In the genomic region with DNA sequence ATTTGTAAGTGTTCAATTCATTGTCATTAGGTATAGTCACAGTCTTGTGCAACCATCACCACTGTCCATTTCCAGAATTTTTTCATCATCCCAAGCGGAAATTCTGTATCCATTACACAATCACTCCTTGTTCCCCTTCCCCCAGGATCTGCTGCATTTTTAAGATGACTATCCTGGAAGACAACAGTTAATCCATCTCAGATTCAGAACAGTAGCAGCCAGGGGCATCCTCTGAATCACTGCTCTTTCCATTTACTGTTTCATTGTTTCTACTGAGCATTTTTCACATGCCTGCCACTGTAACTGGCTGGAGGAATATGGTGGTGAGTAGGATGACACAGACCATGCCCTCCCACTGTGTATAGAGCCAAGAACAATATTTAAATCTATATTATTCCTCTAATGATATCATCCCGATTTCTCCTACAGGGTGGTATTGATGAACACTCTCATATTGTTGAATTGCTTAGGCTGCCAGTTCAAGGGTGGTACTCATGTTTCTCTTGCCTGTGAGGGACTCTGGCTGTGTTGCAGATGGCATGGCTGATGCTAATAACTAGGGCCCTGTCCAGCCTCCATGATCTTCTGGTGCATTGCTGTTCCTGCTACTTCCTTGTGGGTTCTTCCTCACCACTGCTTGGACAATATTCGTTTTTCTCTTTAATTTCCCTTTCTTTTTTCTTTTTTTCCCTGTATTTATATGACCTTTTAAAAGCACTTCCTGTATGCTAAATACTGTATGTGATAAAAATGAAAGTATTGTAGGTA, we compare ENCODE assay signal across 8 cellular contexts. TPM values are rescaled to one million over a fixed set of nuclear protein-coding genes. Genes with fewer than 3 reads are reported as not detected.
DNase-seq lines count a peak whose midpoint lies in the region; ATAC-seq and TF ChIP-seq lines count a peak whose summit lies in the region.

No MANE protein-coding gene starts in this region.

- 75% methylated on average over 3 of the region's 3 CpGs for WGBS in prostate gland

- no peaks in the 10 kb centered on the region for H3K27me3 Mint-ChIP-seq in brain
- no peaks in the 10 kb centered on the region for H3K27me3 Mint-ChIP-seq in memory B cell

- H3K4me3 Mint-ChIP-seq in brain (no peak overlapping the region), memory B cell (no peak overlapping the region)

- H3K27ac Mint-ChIP-seq in brain (peak overlapping the region; percentile 59 to 83 (median 70)), memory B cell (peak overlapping the region; percentile 98)

- H4K20me1 ChIP-seq in BLaER1 treated with 17β-estradiol and CSF1 and Interleukin-3, amounts not matched to agents 10 nM and 100 nM, result peaks cover 0 to 61% (median 0%) of the 10 kb centered on the region in 11 experiments; a peak in 6 of 22 replicates

- no peak for TF ChIP-seq CTCF in brain (conservative IDR thresholded peaks at IDR 0.05)
- TF ChIP-seq CTCF in left ventricle myocardium inferior (IDR thresholded peaks at IDR 0.05; ENCODE audit: borderline replicate concordance), result no peak
- no peak for TF ChIP-seq CTCF in prostate gland (IDR thresholded peaks at IDR 0.05)

- DNase-seq in memory B cell (ENCODE audit: low spot score in 2 of 2) (no peak), HEK293T (ENCODE audit: extremely low spot score) (no peak), left ventricle myocardium inferior (no peak), NCI-H187 (lab: John Stamatoyannopoulos, UW) (no peak), prostate gland (ENCODE audit: low spot score) (no peak)

- peak overlapping the region in 1 of 10 experiments; percentile 24; a peak in 1 of 20 replicates for H3K4me3 ChIP-seq in BLaER1 treated with 17β-estradiol and CSF1 and Interleukin-3, amounts not matched to agents 10 nM and 100 nM
- no peak overlapping the region for H3K4me3 ChIP-seq in HUES6 (ENCODE audit: low read depth, low read length)
- H3K4me3 ChIP-seq in left ventricle myocardium inferior, result no peak overlapping the region
- H3K4me3 ChIP-seq in prostate gland, result no peak overlapping the region

- H3K4me1 ChIP-seq in BLaER1 treated with 17β-estradiol and CSF1 and Interleukin-3, amounts not matched to agents 10 nM and 100 nM, result peaks cover 32 to 59% (median 51%) of the 10 kb centered on the region in 10 experiments
- peaks cover 56% of the 10 kb centered on the region for H3K4me1 ChIP-seq in HUES6 (ENCODE audit: control insufficient read depth, insufficient read depth, low read length)
- peaks cover 59% of the 10 kb centered on the region for H3K4me1 ChIP-seq in left ventricle myocardium inferior
- no peaks in the 10 kb centered on the region for H3K4me1 ChIP-seq in prostate gland (replicated peaks)

- POLR2A ChIA-PET in HEK293T (lab: Yijun Ruan, JAX), result no interaction called here

- intact Hi-C loops in left ventricle myocardium inferior (cut with micrococcal nuclease), result no loop called here
- intact Hi-C loops in prostate gland (cut with DNase I), result no loop called here

- peaks cover 0 to 8% (median 0%) of the 10 kb centered on the region in 11 experiments; a peak in 3 of 22 replicates for H3K36me3 ChIP-seq in BLaER1 treated with 17β-estradiol and CSF1 and Interleukin-3, amounts not matched to agents 10 nM and 100 nM
- H3K36me3 ChIP-seq in HUES6 (ENCODE audit: control insufficient read depth, insufficient read depth, low read length) (no peaks in the 10 kb centered on the region), left ventricle myocardium inferior (no peaks in the 10 kb centered on the region), prostate gland (no peaks in the 10 kb centered on the region)

- no peaks in the 10 kb centered on the region for H3K27me3 ChIP-seq in BLaER1 treated with 17β-estradiol and CSF1 and Interleukin-3, amounts not matched to agents 10 nM and 100 nM
- H3K27me3 ChIP-seq in HUES6 (ENCODE audit: control insufficient read depth, insufficient read depth, low read length), result no peaks in the 10 kb centered on the region
- no peaks in the 10 kb centered on the region for H3K27me3 ChIP-seq in left ventricle myocardium inferior (ENCODE audit: low read depth)
- no peaks in the 10 kb centered on the region for H3K27me3 ChIP-seq in prostate gland (replicated peaks; ENCODE audit: insufficient read depth)

- CTCF ChIA-PET in HEK293T (lab: Yijun Ruan, JAX), result no interaction called here

- H3K4me2 ChIP-seq in BLaER1 treated with 17β-estradiol and CSF1 and Interleukin-3, amounts not matched to agents 10 nM and 100 nM, result peak overlapping the region; percentile 69 to 90 (median 76)

- H3K9me3 Mint-ChIP-seq in brain (peaks cover 0 to 2% (median 0%) of the 10 kb centered on the region in 5 experiments), memory B cell (no peaks in the 10 kb centered on the region)

- no peak for TF ChIP-seq POLR2A in prostate gland (IDR thresholded peaks at IDR 0.05)

- ATAC-seq in memory B cell (ENCODE audit: low read depth), result no peak

- H3K36me3 Mint-ChIP-seq in brain (peaks cover 9% of the 10 kb centered on the region), memory B cell (peaks cover 10% of the 10 kb centered on the region)

- H3K4me1 Mint-ChIP-seq in brain (peaks cover 63% of the 10 kb centered on the region), memory B cell (peaks cover 40% of the 10 kb centered on the region)

- H3K9me3 ChIP-seq in BLaER1 treated with 17β-estradiol and CSF1 and Interleukin-3, amounts not matched to agents 10 nM and 100 nM (replicated peaks in 1 of 11), result peaks cover 0 to 8% (median 3%) of the 10 kb centered on the region in 11 experiments; a peak in 1 of 22 replicates
- H3K9me3 ChIP-seq in HUES6 (ENCODE audit: control insufficient read depth, insufficient read depth, low read depth, low read length), result no peaks in the 10 kb centered on the region
- H3K9me3 ChIP-seq in left ventricle myocardium inferior (replicated peaks), result no peaks in the 10 kb centered on the region
- no peaks in the 10 kb centered on the region for H3K9me3 ChIP-seq in prostate gland

- H3K27ac ChIP-seq in BLaER1 treated with 17β-estradiol and CSF1 and Interleukin-3, amounts not matched to agents 10 nM and 100 nM, result peak overlapping the region; percentile 75 to 96 (median 90); a peak in 21 of 22 replicates
- H3K27ac ChIP-seq in HUES6 (ENCODE audit: low read depth, low read length) (peak overlapping the region; percentile 72; the same call in 1 of the 2 replicates), left ventricle myocardium inferior (replicated peaks) (no peak overlapping the region), prostate gland (no peak overlapping the region)

- H3K9ac ChIP-seq in BLaER1 treated with 17β-estradiol and CSF1 and Interleukin-3, amounts not matched to agents 10 nM and 100 nM, result peak overlapping the region in 6 of 11 experiments; percentile 71 to 77 (median 74); a peak in 11 of 22 replicates
- no peak overlapping the region for H3K9ac ChIP-seq in HUES6 (ENCODE audit: low read length)

TF ChIP-seq in HEK293T, 16 proteins besides CTCF, POLR2A, EP300 and RAD21:
- TF ChIP-seq ARNT (IDR thresholded peaks at IDR 0.05) (no peak), FOXM1 (IDR thresholded peaks at IDR 0.05; ENCODE audit: borderline replicate concordance) (no peak), HDGF (IDR thresholded peaks at IDR 0.05; ENCODE audit: borderline replicate concordance) (no peak)

RNA-seq across cellular contexts. Expression of a gene that starts 59.0 kb away (rescaled TPM):
- polyA plus RNA-seq in brain (ENCODE audit: insufficient read depth, low read depth, low replicate concordance), result 2.8 TPM
- total RNA-seq in left ventricle myocardium inferior (4.5 TPM), prostate gland (10 to 100 TPM in 1 of 2 donors, 1 to 10 TPM in 1; 7.9 to 23.2 TPM)

Comparison
In these comparisons a context has a peak if more than half of its experiments do, and no peak if none do; other contexts are left out.
1. H3K27ac ChIP-seq: peak in BLaER1 treated with 17β-estradiol and CSF1 and Interleukin-3, amounts not matched to agents 10 nM and 100 nM (11 of 11) and HUES6 (single experiment); none in left ventricle myocardium inferior (single experiment) and prostate gland (0 of 2).